ENCODE assay signal across 8 cellular contexts in the genomic region with DNA sequence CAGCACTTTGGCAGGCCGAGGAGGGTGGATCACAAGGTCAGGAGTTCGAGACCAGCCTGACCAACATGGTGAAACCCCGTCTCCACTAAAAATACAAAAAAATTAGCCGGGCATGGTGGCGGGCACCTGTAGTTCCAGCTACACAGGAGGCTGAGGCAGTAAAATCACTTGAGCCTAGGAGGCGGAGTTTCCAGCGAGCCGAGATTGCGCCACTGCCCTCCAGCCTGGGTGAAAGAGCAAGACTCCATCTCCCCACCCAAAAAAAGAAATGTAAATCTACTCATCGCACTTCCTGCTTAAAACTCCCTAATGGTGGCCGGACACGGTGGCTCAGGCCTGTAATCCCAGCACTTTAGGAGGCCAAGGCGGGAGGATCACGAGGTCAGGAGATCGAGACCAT. TPM values are rescaled to one million over a fixed set of nuclear protein-coding genes. Genes with fewer than 3 reads are reported as not detected.
DNase-seq lines count a peak whose midpoint lies in the region; ATAC-seq and TF ChIP-seq lines count a peak whose summit lies in the region.
"Not testable (repeated sequence)": the region's sequence is repeated elsewhere in the genome, so short reads cannot be mapped to it uniquely, and the experiment has no call there.

No MANE protein-coding gene starts in this region.

- H4K8ac ChIP-seq in mesenchymal stem cell (ENCODE audit: low read length), result not testable (repeated sequence)

- not testable (repeated sequence) for ATAC-seq in RWPE2 (ENCODE audit: low read depth); Right ventricle myocardium inferior

- not testable (repeated sequence) for H4K91ac ChIP-seq in mesenchymal stem cell (ENCODE audit: low read length)

- not testable (repeated sequence) for H3K18ac ChIP-seq in mesenchymal stem cell (ENCODE audit: low read depth in 1 of 2, low read length in 2 of 2)

- H3K27me3 ChIP-seq in A673 (replicated peaks; ENCODE audit: insufficient read depth, low read depth, low read length, poor library complexity); HUES48 (ENCODE audit: control insufficient read depth, insufficient read depth, low read length); RWPE2 (ENCODE audit: insufficient read depth, poor library complexity, severe bottlenecking); breast epithelium; mesenchymal stem cell (ENCODE audit: control insufficient read depth in 1 of 2, insufficient read depth in 1 of 2, low read length in 2 of 2); spleen (replicated peaks in 1 of 7): not testable (repeated sequence)

- not testable (repeated sequence) for TF ChIP-seq CTCF in A673 (conservative IDR thresholded peaks at IDR 0.05; ENCODE audit: low read depth, low read length); RWPE2 (IDR thresholded peaks at IDR 0.05; ENCODE audit: poor library complexity, severe bottlenecking); breast epithelium (IDR thresholded peaks at IDR 0.05); spleen (IDR thresholded peaks at IDR 0.05 in 8 of 11, conservative IDR thresholded peaks at IDR 0.05 in 3 of 11); type B pancreatic cell (conservative IDR thresholded peaks at IDR 0.05)

- H3K27ac Mint-ChIP-seq in type B pancreatic cell, result peak overlapping the region; percentile 66

- TF ChIP-seq POLR2A in breast epithelium (IDR thresholded peaks at IDR 0.05); spleen (IDR thresholded peaks at IDR 0.05): not testable (repeated sequence)

- not testable (repeated sequence) for H2BK15ac ChIP-seq in mesenchymal stem cell (ENCODE audit: low read depth, poor library complexity, severe bottlenecking)

- not testable (repeated sequence) for H2AFZ ChIP-seq in mesenchymal stem cell (ENCODE audit: low read depth, low read length)

- not testable (repeated sequence) for H3K9me3 ChIP-seq in A673 (ENCODE audit: low read depth, low read length, poor library complexity, severe bottlenecking); HUES48 (ENCODE audit: control insufficient read depth, insufficient read depth, low read length); RWPE2 (ENCODE audit: severe bottlenecking); breast epithelium; mesenchymal stem cell (ENCODE audit: control insufficient read depth, low read length); spleen

- not testable (repeated sequence) for H3K9me3 Mint-ChIP-seq in type B pancreatic cell

- H3K27me3 Mint-ChIP-seq in type B pancreatic cell, result not testable (repeated sequence)

- H3K27ac ChIP-seq in A673 (ENCODE audit: low read depth, low read length, poor library complexity, severe bottlenecking) (peak overlapping the region; percentile 82), HUES48 (ENCODE audit: low read depth, low read length) (peak overlapping the region; percentile 97), RWPE2 (ENCODE audit: poor library complexity, severe bottlenecking) (peak overlapping the region; percentile 83), breast epithelium (peak overlapping the region; percentile 87 to 95), spleen (peak overlapping the region in 1 of 8 donors; percentile 42)
- H3K27ac ChIP-seq in mesenchymal stem cell (ENCODE audit: low read length, poor library complexity, severe bottlenecking), result not testable (repeated sequence)

- WGBS in mesenchymal stem cell, result 94% methylated on average over 13 of the region's 15 CpGs
- 91 to 95% (median 93%) methylated on average over 15 of the region's 15 CpGs for WGBS in spleen, 5 donors

- not testable (repeated sequence) for H2BK120ac ChIP-seq in mesenchymal stem cell (ENCODE audit: low read depth, low read length)

- not testable (repeated sequence) for H3K4me3 ChIP-seq in A673 (ENCODE audit: low read depth, low read length, poor library complexity, severe bottlenecking); HUES48 (ENCODE audit: low read depth, low read length); RWPE2 (ENCODE audit: severe bottlenecking); breast epithelium; mesenchymal stem cell (ENCODE audit: insufficient read depth in 1 of 2, low read depth in 1 of 2, low read length in 2 of 2); spleen

- CTCF ChIA-PET in A673 (lab: Charles Lee), result interaction anchor here (3.1 kb wide), 1 partner anchor 9 kb away, joined by 17 read pairs; no protein-coding TSS in a partner anchor

- POLR2A ChIA-PET in A673 (lab: Charles Lee; ENCODE audit: low non-redundant PET), result interaction anchor here (0.6 kb wide), 1 partner anchor 885 kb away, joined by 5 read pairs; no protein-coding TSS in a partner anchor

- H2BK12ac ChIP-seq in mesenchymal stem cell (ENCODE audit: low read length in 2 of 2), result not testable (repeated sequence)

- H3K4me1 ChIP-seq in A673 (ENCODE audit: insufficient read depth, low read length, poor library complexity, severe bottlenecking), result peaks cover 28% of the 10 kb centered on the region
- H3K4me1 ChIP-seq in HUES48 (ENCODE audit: control insufficient read depth, insufficient read depth, low read length), result peaks cover 39% of the 10 kb centered on the region
- H3K4me1 ChIP-seq in RWPE2 (ENCODE audit: insufficient read depth, poor library complexity, severe bottlenecking), result peaks cover 17% of the 10 kb centered on the region
- peaks cover 6 to 13% of the 10 kb centered on the region in 2 donors for H3K4me1 ChIP-seq in breast epithelium
- H3K4me1 ChIP-seq in mesenchymal stem cell (ENCODE audit: control insufficient read depth, insufficient read depth, low read depth, low read length), result peaks cover 35% of the 10 kb centered on the region
- peaks cover 0 to 62% (median 23%) of the 10 kb centered on the region in 6 donors for H3K4me1 ChIP-seq in spleen

- intact Hi-C loops in A673 (cut with micrococcal nuclease; ENCODE audit: unreplicated experiment); Right ventricle myocardium inferior (cut with DNase I); spleen (cut with DNase I; ENCODE audit: low total_unique reads): not testable (repeated sequence)
- intact Hi-C loops in breast epithelium (cut with DNase I; ENCODE audit: low total_unique reads), result loop anchor here (5.0 kb wide), 1 partner anchor 37 kb away; no protein-coding TSS in a partner anchor

- H3K79me1 ChIP-seq in mesenchymal stem cell (replicated peaks; ENCODE audit: low read length, poor library complexity, severe bottlenecking), result not testable (repeated sequence)

- H3K4me2 ChIP-seq in mesenchymal stem cell (ENCODE audit: low read length, poor library complexity, severe bottlenecking), result not testable (repeated sequence)

- not testable (repeated sequence) for H3K23ac ChIP-seq in mesenchymal stem cell (ENCODE audit: low read length in 2 of 2)

- not testable (repeated sequence) for H3K4me3 Mint-ChIP-seq in type B pancreatic cell

- DNase-seq in A673 (ENCODE audit: low spot score); RWPE2 (ENCODE audit: low spot score); breast epithelium (ENCODE audit: low spot score in 2 of 2); mesenchymal stem cell; type B pancreatic cell (ENCODE audit: extremely low spot score, unreplicated experiment): not testable (repeated sequence)
- DNase-seq in Right ventricle myocardium inferior (ENCODE audit: missing footprints) (peak; percentile 42), spleen (peak; percentile 49)

- not testable (repeated sequence) for H3K9ac ChIP-seq in HUES48 (ENCODE audit: low read depth, low read length)
- H3K9ac ChIP-seq in mesenchymal stem cell (ENCODE audit: low read length), result peak overlapping the region; percentile 71

- BruUV-seq in A673 (replicated peaks; lab: Mats Ljungman, UMichigan), result not testable (repeated sequence)

- H2AK5ac ChIP-seq in mesenchymal stem cell (ENCODE audit: low read length, severe bottlenecking), result not testable (repeated sequence)

- peaks cover 20% of the 10 kb centered on the region for H3K4me1 Mint-ChIP-seq in type B pancreatic cell (ENCODE audit: unreplicated experiment)

- H3K36me3 Mint-ChIP-seq in type B pancreatic cell, result not testable (repeated sequence)

- H3K4ac ChIP-seq in mesenchymal stem cell (ENCODE audit: low read depth in 1 of 2, low read length in 2 of 2), result not testable (repeated sequence)

- H3K36me3 ChIP-seq in A673 (ENCODE audit: insufficient read depth, low read length, poor library complexity, severe bottlenecking); HUES48 (ENCODE audit: control insufficient read depth, insufficient read depth, low read length); RWPE2 (ENCODE audit: low read depth); breast epithelium: not testable (repeated sequence)
- H3K36me3 ChIP-seq in mesenchymal stem cell (ENCODE audit: control insufficient read depth in 1 of 2, insufficient read depth in 2 of 2, low read depth in 1 of 2, low read length in 2 of 2), result peaks cover 8 to 37% of the 10 kb centered on the region in 2 experiments
- H3K36me3 ChIP-seq in spleen, result peaks cover 4 to 100% (median 66%) of the 10 kb centered on the region in 6 donors

- H3K14ac ChIP-seq in mesenchymal stem cell (ENCODE audit: low read length in 2 of 2), result not testable (repeated sequence)

- not testable (repeated sequence) for H2BK5ac ChIP-seq in mesenchymal stem cell (ENCODE audit: low read depth, low read length, poor library complexity, severe bottlenecking)

RNA-seq across cellular contexts. Expression of gene VASN, which starts 22.2 kb away (rescaled TPM):
- total RNA-seq in A673 (2021) (5.4 and 6.6 TPM in 2 replicates), breast epithelium (10 to 100 TPM; 14.8 to 28.5 (median 16.1) TPM), Right ventricle myocardium inferior (6.4 TPM), spleen (10 to 100 TPM in 5 of 7 donors, 1 to 10 TPM in 2; 7.4 to 24.9 (median 15.6) TPM), type B pancreatic cell (ENCODE audit: low replicate concordance) (9.7 and 29.0 TPM in 2 replicates)
- 127 TPM for polyA plus RNA-seq in mesenchymal stem cell (2013, experiment 1 of 2)
- 127 TPM for polyA plus RNA-seq in mesenchymal stem cell (2013, experiment 2 of 2)
- 1 to 10 TPM; 2.0 to 6.3 (median 5.2) TPM for polyA plus RNA-seq in spleen

RNA-seq across cellular contexts. Expression of gene CORO7, which starts 22.5 kb away (rescaled TPM):
- total RNA-seq in A673 (2021), result 24.4 and 31.2 TPM in 2 replicates
- total RNA-seq in breast epithelium, result 10 to 100 TPM; 19.7 to 25.9 (median 22.7) TPM
- total RNA-seq in Right ventricle myocardium inferior, result 11.6 TPM
- polyA plus RNA-seq in mesenchymal stem cell (2013, experiment 1 of 2), result 25.5 TPM
- 22.1 TPM for polyA plus RNA-seq in mesenchymal stem cell (2013, experiment 2 of 2)
- total RNA-seq in spleen, result 100 to 1,000 TPM in 6 of 7 donors, 10 to 100 TPM in 1; 89.9 to 177 (median 149) TPM
- polyA plus RNA-seq in spleen, result 10 to 100 TPM; 29.7 to 70.6 (median 50.5) TPM
- total RNA-seq in type B pancreatic cell (ENCODE audit: low replicate concordance), result 32.3 and 41.4 TPM in 2 replicates

RNA-seq across cellular contexts. Expression of gene DNAJA3, which starts 31.8 kb away (rescaled TPM):
- total RNA-seq in A673 (2021) (101 and 105 TPM in 2 replicates), breast epithelium (10 to 100 TPM; 32.6 to 54.2 (median 45.9) TPM), Right ventricle myocardium inferior (71.4 TPM), spleen (10 to 100 TPM; 30.0 to 47.6 (median 35.5) TPM), type B pancreatic cell (ENCODE audit: low replicate concordance) (43.9 and 46.5 TPM in 2 replicates)
- polyA plus RNA-seq in mesenchymal stem cell (2013, experiment 1 of 2), result 27.3 TPM
- 27.3 TPM for polyA plus RNA-seq in mesenchymal stem cell (2013, experiment 2 of 2)
- polyA plus RNA-seq in spleen, result 10 to 100 TPM; 16.9 to 36.7 (median 20.7) TPM

RNA-seq across cellular contexts. Expression of gene PAM16, which starts 42.7 kb away (rescaled TPM):
- total RNA-seq in A673 (2021) (89.7 and 90.3 TPM in 2 replicates), breast epithelium (10 to 100 TPM; 24.9 to 52.4 (median 49.9) TPM), Right ventricle myocardium inferior (73.4 TPM), spleen (10 to 100 TPM; 26.7 to 45.9 (median 30.1) TPM), type B pancreatic cell (ENCODE audit: low replicate concordance) (30.5 and 39.3 TPM in 2 replicates)
- polyA plus RNA-seq in mesenchymal stem cell (2013, experiment 1 of 2), result 39.3 TPM
- polyA plus RNA-seq in mesenchymal stem cell (2013, experiment 2 of 2), result 43.3 TPM
- 10 to 100 TPM; 65.5 to 88.8 (median 84.8) TPM for polyA plus RNA-seq in spleen
